Comparison of ENCODE assay signal across 1 cellular context in genomic region chr15:57220220-57220619, GRCh38.
A peak's percentile ranks its signal among the peaks of the same experiment; 100 is the strongest.
TF ChIP-seq lines count a peak whose summit lies in the region.

No MANE protein-coding gene starts in this region.

TF ChIP-seq in SK-N-SH treated with all-trans-retinoic acid at 6 μM for 48 hours, 23 proteins besides CTCF, POLR2A, EP300 and RAD21 (continued from another document):
- no peak for TF ChIP-seq ZNF70 (CRISPR knock-in tag; IDR thresholded peaks at IDR 0.05)
- TF ChIP-seq ESRRG (CRISPR knock-in tag; IDR thresholded peaks at IDR 0.05): no peak
- no peak for TF ChIP-seq SNAI2 (CRISPR knock-in tag; IDR thresholded peaks at IDR 0.05)
- peak; percentile 93 for TF ChIP-seq TCF4 (CRISPR knock-in tag; IDR thresholded peaks at IDR 0.05; ENCODE audit: borderline replicate concordance)
- TF ChIP-seq TSHZ2 (CRISPR knock-in tag; IDR thresholded peaks at IDR 0.05): peak; percentile 84
- no peak for TF ChIP-seq ZFP3 (CRISPR knock-in tag; IDR thresholded peaks at IDR 0.05)
- no peak for TF ChIP-seq OSR1 (CRISPR knock-in tag; IDR thresholded peaks at IDR 0.05)
- TF ChIP-seq ZFP30 (CRISPR knock-in tag; IDR thresholded peaks at IDR 0.05): no peak
- no peak for TF ChIP-seq GLIS3 (CRISPR knock-in tag; IDR thresholded peaks at IDR 0.05)
